Comparison of ENCODE assay signal across 18 cellular contexts in the genomic region with DNA sequence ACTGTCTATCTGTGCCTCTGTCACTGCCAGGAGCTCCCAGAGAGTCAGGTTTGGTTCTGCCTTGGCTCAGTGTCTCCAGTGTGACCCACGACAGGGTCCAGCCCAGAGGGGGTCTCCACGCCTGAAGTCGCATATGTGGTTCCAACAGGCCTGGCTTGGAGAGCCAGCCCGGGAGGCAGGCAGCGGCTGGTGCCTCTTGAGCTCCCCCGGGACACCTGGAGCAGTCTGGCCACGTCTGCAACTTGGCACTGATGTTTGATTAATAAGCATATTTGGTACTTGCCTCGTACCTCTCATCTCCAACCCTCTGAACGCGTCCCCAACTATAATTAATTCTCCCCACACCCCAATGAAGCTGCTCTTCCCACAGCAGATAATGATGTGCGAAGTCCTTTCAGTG. TPM values are rescaled to one million over a fixed set of nuclear protein-coding genes. Genes with fewer than 3 reads are reported as not detected.
A peak's percentile ranks its signal among the peaks of the same experiment; 100 is the strongest.
DNase-seq lines count a peak whose midpoint lies in the region; ATAC-seq lines count a peak whose summit lies in the region.
"Had no signal": no experiment of that assay in that cellular context is flagged by ENCODE, and none has a peak within 500 bp of the region (broad histone marks: within the 10 kb centered on the region; RNA-seq: fewer than 3 reads in every experiment).

No MANE protein-coding gene starts in this region.

- DNase-seq in NCI-H1092 treated with DMSO at 0.1 percent for 48 hours (lab: John Stamatoyannopoulos, UW) (peak; percentile 15), NCI-H1092 (lab: John Stamatoyannopoulos, UW) (no peak), DMS153 treated with DMSO at 0.1 percent for 48 hours (lab: John Stamatoyannopoulos, UW; ENCODE audit: unreplicated experiment) (peak; percentile 55), NCI-H2171 (lab: John Stamatoyannopoulos, UW) (peak; percentile 80), T-helper 17 cell (no peak), AG08396 (ENCODE audit: low spot score) (no peak), DMS53 treated with DMSO at 0.1 percent for 48 hours (lab: John Stamatoyannopoulos, UW; ENCODE audit: unreplicated experiment) (no peak)
- DNase-seq in effector memory CD4-positive, alpha-beta T cell, result no peak
- DNase-seq: 8988T, DMS53, HCEC 1CT, Right ventricle myocardium superior, SK-N-SH, T-cell, T1000 had no signal

- no peaks in the 10 kb centered on the region for H3K4me1 ChIP-seq in effector memory CD4-positive, alpha-beta T cell (ENCODE audit: control insufficient read depth, insufficient read depth, low read length, poor library complexity, severe bottlenecking)

- no peak overlapping the region for H3K27ac Mint-ChIP-seq in T-helper 17 cell
- H3K27ac Mint-ChIP-seq: T-cell had no signal

- no peak overlapping the region for H3K4me3 ChIP-seq in effector memory CD4-positive, alpha-beta T cell (ENCODE audit: insufficient read depth, low read depth, low read length, poor library complexity, severe bottlenecking)
- H3K4me3 ChIP-seq: BLaER1 treated with 17β-estradiol and CSF1 and Interleukin-3, amounts not matched to agents 10 nM and 100 nM; K562 had no signal

- H3K27me3 ChIP-seq in effector memory CD4-positive, alpha-beta T cell (replicated peaks; ENCODE audit: control insufficient read depth, insufficient read depth, low read length, poor library complexity, severe bottlenecking), result no peaks in the 10 kb centered on the region

- peak overlapping the region; percentile 4 for H3K4me3 Mint-ChIP-seq in T-helper 17 cell
- H3K4me3 Mint-ChIP-seq: T-cell had no signal

- no peak overlapping the region for H3K27ac ChIP-seq in effector memory CD4-positive, alpha-beta T cell (ENCODE audit: insufficient read depth, low read length, poor library complexity, severe bottlenecking)
- H3K27ac ChIP-seq: BLaER1 treated with 17β-estradiol and CSF1 and Interleukin-3, amounts not matched to agents 10 nM and 100 nM had no signal

- H3K4me1 Mint-ChIP-seq in T-helper 17 cell, result no peaks in the 10 kb centered on the region
- H3K4me1 Mint-ChIP-seq: T-cell had no signal

- no peak for ATAC-seq in T-helper 17 cell
- ATAC-seq: K562, Panc1, T-cell had no signal

- H3K36me3 Mint-ChIP-seq in T-helper 17 cell (ENCODE audit: low read depth), result peaks cover 2% of the 10 kb centered on the region
- H3K36me3 Mint-ChIP-seq: T-cell had no signal

- H3K27me3 Mint-ChIP-seq in T-helper 17 cell, result peaks cover 21% of the 10 kb centered on the region

- no peaks in the 10 kb centered on the region for H3K9me3 ChIP-seq in T-helper 17 cell (ENCODE audit: control insufficient read depth, low read length, poor library complexity, severe bottlenecking)
- H3K9me3 ChIP-seq in effector memory CD4-positive, alpha-beta T cell (ENCODE audit: control insufficient read depth, low read length), result no peaks in the 10 kb centered on the region
- H3K9me3 ChIP-seq: BLaER1 treated with 17β-estradiol and CSF1 and Interleukin-3, amounts not matched to agents 10 nM and 100 nM; SK-N-SH had no signal

- no peaks in the 10 kb centered on the region for H3K36me3 ChIP-seq in effector memory CD4-positive, alpha-beta T cell (ENCODE audit: control insufficient read depth, insufficient read depth, low read length)
- H3K36me3 ChIP-seq: BLaER1 treated with 17β-estradiol and CSF1 and Interleukin-3, amounts not matched to agents 10 nM and 100 nM had no signal

RNA-seq across cellular contexts. Expression of gene SHISAL1, which starts 31.7 kb away (rescaled TPM):
- not detected for total RNA-seq in T-helper 17 cell
- total RNA-seq: K562 had no signal

Comparison
In these comparisons a context has a peak if more than half of its experiments do, and no peak if none do; other contexts are left out.
1. DNase-seq: peak in NCI-H1092 treated with DMSO at 0.1 percent for 48 hours (single experiment), DMS153 treated with DMSO at 0.1 percent for 48 hours (single experiment) and NCI-H2171 (single experiment); none in NCI-H1092 (single experiment), T-helper 17 cell (0 of 3), effector memory CD4-positive, alpha-beta T cell (0 of 3), AG08396 (single experiment) and DMS53 treated with DMSO at 0.1 percent for 48 hours (single experiment).